21 cellular contexts compared by ENCODE assay signal in the genomic region with DNA sequence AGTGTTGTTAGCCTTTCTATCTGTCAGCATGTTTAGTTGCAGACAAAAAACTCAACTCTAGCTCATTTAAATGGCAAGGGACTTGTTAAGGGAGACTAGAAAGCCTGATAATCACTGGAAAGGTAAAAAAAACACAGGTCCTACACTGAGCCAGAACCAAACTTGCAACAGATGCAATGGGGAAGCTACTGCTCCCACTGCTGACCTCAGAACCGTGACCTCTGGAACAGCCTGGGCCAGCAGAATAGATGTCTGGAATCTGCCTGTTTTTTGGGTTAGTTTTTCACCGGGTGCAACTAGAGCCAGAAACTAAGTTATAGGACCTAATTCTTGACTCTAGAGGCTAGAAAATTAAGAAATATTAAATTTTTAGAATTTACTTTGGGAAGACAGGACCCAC. TPM values are rescaled to one million over a fixed set of nuclear protein-coding genes. Genes with fewer than 3 reads are reported as not detected.
DNase-seq lines count a peak whose midpoint lies in the region; ATAC-seq and TF ChIP-seq lines count a peak whose summit lies in the region.
"Had no signal": no experiment of that assay in that cellular context is flagged by ENCODE, and none has a peak within 500 bp of the region (broad histone marks: within the 10 kb centered on the region; RNA-seq: fewer than 3 reads in every experiment).

No MANE protein-coding gene starts in this region.

- H3K9me3 ChIP-seq in mammary epithelial cell (replicated peaks; ENCODE audit: insufficient read depth, low read length) (no peaks in the 10 kb centered on the region), breast epithelium (no peaks in the 10 kb centered on the region), Loucy (ENCODE audit: insufficient read depth, low read depth, low read length) (no peaks in the 10 kb centered on the region), neural progenitor cell (ENCODE audit: low read depth) (no peaks in the 10 kb centered on the region)
- H3K9me3 ChIP-seq: BLaER1 had no signal

- H2AFZ ChIP-seq in mammary epithelial cell (ENCODE audit: low read depth, low read length): peak overlapping the region; percentile 6
- H2AFZ ChIP-seq in GM23338: peak overlapping the region; percentile 58; the same call in 1 of the 2 replicates
- H2AFZ ChIP-seq in Loucy (ENCODE audit: low read length): 0 out of 2 replicates have a peak overlapping the region, but pooled peaks have one; percentile 51
- H2AFZ ChIP-seq in neural progenitor cell (replicated peaks): peak overlapping the region; percentile 44

- no peak overlapping the region for H3K9ac ChIP-seq in mammary epithelial cell (ENCODE audit: insufficient read depth, low read length)
- H3K9ac ChIP-seq in Loucy (ENCODE audit: low read depth, low read length, poor library complexity, severe bottlenecking): no peak overlapping the region
- no peak overlapping the region for H3K9ac ChIP-seq in neural progenitor cell
- H3K9ac ChIP-seq: BLaER1 had no signal

- H3K4me1 ChIP-seq in mammary epithelial cell (ENCODE audit: insufficient read depth, low read length) (no peaks in the 10 kb centered on the region), breast epithelium (no peaks in the 10 kb centered on the region), GM23338 (ENCODE audit: insufficient read depth) (no peaks in the 10 kb centered on the region), Loucy (ENCODE audit: insufficient read depth, low read length, poor library complexity, severe bottlenecking) (no peaks in the 10 kb centered on the region), neural progenitor cell (peaks cover 22% of the 10 kb centered on the region)
- H3K4me1 ChIP-seq: BLaER1 had no signal

- no peak overlapping the region for H3K27ac ChIP-seq in mammary epithelial cell (ENCODE audit: insufficient read depth, low read depth, low read length)
- H3K27ac ChIP-seq in breast epithelium: no peak overlapping the region
- no peak overlapping the region for H3K27ac ChIP-seq in GM23338 (ENCODE audit: low read depth)
- peak overlapping the region; percentile 65 for H3K27ac ChIP-seq in neural progenitor cell
- H3K27ac ChIP-seq: 22Rv1, BLaER1, C4-2B had no signal

- H3K36me3 ChIP-seq in mammary epithelial cell (ENCODE audit: insufficient read depth, low read length) (no peaks in the 10 kb centered on the region), breast epithelium (no peaks in the 10 kb centered on the region), GM23338 (ENCODE audit: insufficient read depth) (no peaks in the 10 kb centered on the region), Loucy (ENCODE audit: insufficient read depth, low read length) (no peaks in the 10 kb centered on the region), neural progenitor cell (no peaks in the 10 kb centered on the region)
- H3K36me3 ChIP-seq: BLaER1 had no signal

- H3F3A ChIP-seq in GM23338 (replicated peaks; ENCODE audit: low read depth) (no peaks in the 10 kb centered on the region), Loucy (ENCODE audit: low read depth) (no peaks in the 10 kb centered on the region), neural progenitor cell (ENCODE audit: low read depth) (peaks cover 13% of the 10 kb centered on the region)

- H3K9me3 Mint-ChIP-seq in GM23338 (no peaks in the 10 kb centered on the region), neural progenitor cell (no peaks in the 10 kb centered on the region)
- H3K9me3 Mint-ChIP-seq: CD8-positive, alpha-beta T cell; H9; HFFc6 had no signal

- H3K27me3 Mint-ChIP-seq in GM23338 (ENCODE audit: insufficient read depth, low read depth, poor library complexity) (peaks cover 1% of the 10 kb centered on the region), neural progenitor cell (ENCODE audit: insufficient read depth, low read depth) (no peaks in the 10 kb centered on the region)

- in situ Hi-C loops in mammary epithelial cell (cut with MboI; ENCODE audit: low sequenced_read_pairs in 2 of 2): no loop called here

- 77% methylated on average over 2 of the region's 2 CpGs for WGBS in mammary epithelial cell (ENCODE audit: low coverage, missing lambda C conversion rate)

- peaks cover 9% of the 10 kb centered on the region for H3K4me1 Mint-ChIP-seq in GM23338
- H3K4me1 Mint-ChIP-seq in neural progenitor cell: peaks cover 12% of the 10 kb centered on the region
- H3K4me1 Mint-ChIP-seq: B cell; CD4-positive, CD25-positive, alpha-beta regulatory T cell had no signal

- H3K4me3 ChIP-seq in mammary epithelial cell (replicated peaks in 1 of 3; ENCODE audit: insufficient read depth in 1 of 3, low read depth in 2 of 3, low read length in 3 of 3): no peak overlapping the region
- no peak overlapping the region for H3K4me3 ChIP-seq in breast epithelium
- no peak overlapping the region for H3K4me3 ChIP-seq in GM23338
- no peak overlapping the region for H3K4me3 ChIP-seq in Loucy (ENCODE audit: low read length, poor library complexity, severe bottlenecking)
- H3K4me3 ChIP-seq in neural progenitor cell: no peak overlapping the region
- H3K4me3 ChIP-seq: BLaER1 had no signal

- no peaks in the 10 kb centered on the region for H4K20me1 ChIP-seq in mammary epithelial cell (ENCODE audit: insufficient read depth, low read length)
- H4K20me1 ChIP-seq in GM23338 (replicated peaks; ENCODE audit: insufficient read depth): no peaks in the 10 kb centered on the region
- no peaks in the 10 kb centered on the region for H4K20me1 ChIP-seq in Loucy (ENCODE audit: insufficient read depth, low read length, poor library complexity, severe bottlenecking)
- no peaks in the 10 kb centered on the region for H4K20me1 ChIP-seq in neural progenitor cell (ENCODE audit: low read depth)
- H4K20me1 ChIP-seq: BLaER1 had no signal

- intact Hi-C loops in mammary epithelial cell (cut with micrococcal nuclease) (no loop called here), breast epithelium (cut with DNase I; ENCODE audit: low total_unique reads) (no loop called here)

- H3K4me2 ChIP-seq in mammary epithelial cell (ENCODE audit: insufficient read depth, low read depth, low read length): no peak overlapping the region
- no peak overlapping the region for H3K4me2 ChIP-seq in GM23338
- no peak overlapping the region for H3K4me2 ChIP-seq in Loucy (ENCODE audit: low read depth, low read length, poor library complexity, severe bottlenecking)
- H3K4me2 ChIP-seq in neural progenitor cell: peak overlapping the region; percentile 46
- H3K4me2 ChIP-seq: BLaER1 had no signal

- no peak for TF ChIP-seq POLR2A in breast epithelium (IDR thresholded peaks at IDR 0.05)

- DNase-seq in mammary epithelial cell (no peak), breast epithelium (ENCODE audit: low spot score in 2 of 2) (no peak), GM23338 (ENCODE audit: low spot score) (no peak), neural progenitor cell (ENCODE audit: low spot score) (peak; percentile 50), NCI-H2029 treated with DMSO at 0.1 percent for 48 hours (lab: John Stamatoyannopoulos, UW) (no peak), GM03348 (ENCODE audit: low spot score) (no peak)
- DNase-seq: CD4-positive, CD25-positive, alpha-beta regulatory T cell; CD8-positive, alpha-beta T cell; DMS79; EL; GDM1; H9; HFFc6 had no signal

- ATAC-seq in GM23338: no peak
- ATAC-seq in HG02885 (IDR thresholded peaks at IDR 0.05; ENCODE audit: poor library complexity, unreplicated experiment): no peak
- ATAC-seq: CD8-positive, alpha-beta T cell had no signal

- TF ChIP-seq CTCF in mammary epithelial cell (conservative IDR thresholded peaks at IDR 0.05 in 1 of 2, IDR thresholded peaks at IDR 0.05 in 1 of 2; ENCODE audit: extremely low read depth in 1 of 2, insufficient read depth in 1 of 2, low read depth in 1 of 2, low read length in 2 of 2) (no peak), breast epithelium (IDR thresholded peaks at IDR 0.05) (no peak), GM23338 (conservative IDR thresholded peaks at IDR 0.05; ENCODE audit: low read depth in 2 of 2) (no peak), Loucy (conservative IDR thresholded peaks at IDR 0.05; ENCODE audit: low read length) (no peak), neural progenitor cell (IDR thresholded peaks at IDR 0.05) (no peak)

- H3K36me3 Mint-ChIP-seq in GM23338 (ENCODE audit: low read depth): no peaks in the 10 kb centered on the region
- H3K36me3 Mint-ChIP-seq in neural progenitor cell: no peaks in the 10 kb centered on the region
- H3K36me3 Mint-ChIP-seq: CD4-positive, CD25-positive, alpha-beta regulatory T cell; CD8-positive, alpha-beta T cell had no signal

- H3K4me3 Mint-ChIP-seq in GM23338: no peak overlapping the region
- no peak overlapping the region for H3K4me3 Mint-ChIP-seq in neural progenitor cell
- H3K4me3 Mint-ChIP-seq: B cell; CD4-positive, CD25-positive, alpha-beta regulatory T cell; CD8-positive, alpha-beta T cell; H9; HFFc6 had no signal

- H3K27ac Mint-ChIP-seq in GM23338 (0 out of 2 replicates have a peak overlapping the region, but pooled peaks have one; percentile 69), neural progenitor cell (no peak overlapping the region)
- H3K27ac Mint-ChIP-seq: B cell; CD4-positive, CD25-positive, alpha-beta regulatory T cell; CD8-positive, alpha-beta T cell; H9; HFFc6 had no signal

- dilution Hi-C loops in mammary epithelial cell (cut with HindIII; ENCODE audit: low sequenced_read_pairs): no loop called here

- no peaks in the 10 kb centered on the region for H3K9me2 ChIP-seq in GM23338 (ENCODE audit: insufficient read depth)
- no peaks in the 10 kb centered on the region for H3K9me2 ChIP-seq in Loucy (replicated peaks; ENCODE audit: low read depth, low read length)

- H3K27me3 ChIP-seq in mammary epithelial cell (ENCODE audit: insufficient read depth, low read length) (no peaks in the 10 kb centered on the region), breast epithelium (no peaks in the 10 kb centered on the region), GM23338 (ENCODE audit: insufficient read depth) (no peaks in the 10 kb centered on the region), Loucy (ENCODE audit: insufficient read depth, low read length, poor library complexity, severe bottlenecking) (no peaks in the 10 kb centered on the region), neural progenitor cell (no peaks in the 10 kb centered on the region)
- H3K27me3 ChIP-seq: BLaER1 had no signal

- no TSS peak for BruUV-seq in mammary epithelial cell (replicated peaks; lab: Mats Ljungman, UMichigan)

- no peaks in the 10 kb centered on the region for H3K79me2 ChIP-seq in mammary epithelial cell (ENCODE audit: insufficient read depth, low read length)
- H3K79me2 ChIP-seq in GM23338 (replicated peaks; ENCODE audit: insufficient read depth): no peaks in the 10 kb centered on the region
- H3K79me2 ChIP-seq in Loucy (ENCODE audit: insufficient read depth, low read length): no peaks in the 10 kb centered on the region
- no peaks in the 10 kb centered on the region for H3K79me2 ChIP-seq in neural progenitor cell (ENCODE audit: low read depth)

- CTCF ChIA-PET in mammary epithelial cell (lab: Charles Lee; ENCODE audit: low non-redundant PET): no interaction called here

TF ChIP-seq in GM23338, 12 proteins besides CTCF, POLR2A, EP300 and RAD21 (continues in another document):
- TF ChIP-seq ZNF114 (CRISPR knock-in tag; IDR thresholded peaks at IDR 0.05): no peak

RNA-seq across cellular contexts. Expression of a gene that starts 32.5 kb away (rescaled TPM):
- under 1 TPM; 0.17 to 0.31 TPM for total RNA-seq in mammary epithelial cell
- 0.29 TPM for polyA plus RNA-seq in mammary epithelial cell
- not detected for polyA minus RNA-seq in mammary epithelial cell
- not detected for total RNA-seq in breast epithelium
- not detected in 2 replicates for total RNA-seq in GM23338 (2014; rRNA removed; shearing (Covaris generic))
- polyA plus RNA-seq in GM23338 (2016; fragmentation: Nextera tagmentation; extraction: Ambion mirVana): not detected in 2 replicates
- total RNA-seq in neural progenitor cell (ENCODE audit: low replicate concordance): not detected in 2 replicates
- total RNA-seq: CD4-positive, CD25-positive, alpha-beta regulatory T cell; CD8-positive, alpha-beta T cell; H1; H9 had no signal
- polyA plus RNA-seq: AG04450; CD4-positive, CD25-positive, alpha-beta regulatory T cell; H1 had no signal

Comparison
In these comparisons a context has a peak if more than half of its experiments do, and no peak if none do; other contexts are left out.
1. H2AFZ ChIP-seq: peak in every context shown above with its lines; median percentile 58 in GM23338; 51 in Loucy; 44 in neural progenitor cell; 6 in mammary epithelial cell.